In genomic region chr19:6204866-6205723, GRCh38 we compare ENCODE assay signal across 17 cellular contexts.
A peak's percentile ranks its signal among the peaks of the same experiment; 100 is the strongest.
DNase-seq lines count a peak whose midpoint lies in the region; ATAC-seq and TF ChIP-seq lines count a peak whose summit lies in the region.
"Had no signal": no experiment of that assay in that cellular context is flagged by ENCODE, and none has a peak within 500 bp of the region (broad histone marks: within the 10 kb centered on the region; RNA-seq: fewer than 3 reads in every experiment).

No MANE protein-coding gene starts in this region.

- H3K9me2 ChIP-seq in OCI-LY7 (ENCODE audit: insufficient read depth, low read length): no peaks in the 10 kb centered on the region

- H3K27ac Mint-ChIP-seq in neural progenitor cell: peak overlapping the region; percentile 36

- H3K27ac ChIP-seq in OCI-LY7 (ENCODE audit: low read depth, low read length, poor library complexity, severe bottlenecking) (peak overlapping the region; percentile 93), neural progenitor cell (no peak overlapping the region), suprapubic skin (peak overlapping the region; percentile 4)

- no peak overlapping the region for H3K4me3 Mint-ChIP-seq in neural progenitor cell

- no peaks in the 10 kb centered on the region for H4K20me1 ChIP-seq in OCI-LY7 (ENCODE audit: insufficient read depth, low read length)
- no peaks in the 10 kb centered on the region for H4K20me1 ChIP-seq in neural progenitor cell (ENCODE audit: low read depth)

- peaks cover 38% of the 10 kb centered on the region for H3K4me1 ChIP-seq in OCI-LY7 (ENCODE audit: insufficient read depth, low read length, poor library complexity, severe bottlenecking)
- no peaks in the 10 kb centered on the region for H3K4me1 ChIP-seq in neural progenitor cell
- peaks cover 7% of the 10 kb centered on the region for H3K4me1 ChIP-seq in suprapubic skin
- H3K4me1 ChIP-seq: HAP-1 had no signal

- H3K27me3 Mint-ChIP-seq in neural progenitor cell (ENCODE audit: insufficient read depth, low read depth): peaks cover 5% of the 10 kb centered on the region

- H3K36me3 ChIP-seq in OCI-LY7 (ENCODE audit: insufficient read depth, low read length): no peaks in the 10 kb centered on the region
- no peaks in the 10 kb centered on the region for H3K36me3 ChIP-seq in neural progenitor cell
- H3K36me3 ChIP-seq in suprapubic skin: no peaks in the 10 kb centered on the region
- H3K36me3 ChIP-seq: HAP-1 had no signal

- TF ChIP-seq POLR2A in suprapubic skin (IDR thresholded peaks at IDR 0.05): no peak

- TF ChIP-seq CTCF in OCI-LY7 (conservative IDR thresholded peaks at IDR 0.05; ENCODE audit: low read length) (no peak), neural progenitor cell (IDR thresholded peaks at IDR 0.05) (no peak), suprapubic skin (IDR thresholded peaks at IDR 0.05) (no peak)

- no peak for TF ChIP-seq EP300 in suprapubic skin (IDR thresholded peaks at IDR 0.05)

- peaks cover 1% of the 10 kb centered on the region for H3F3A ChIP-seq in neural progenitor cell (ENCODE audit: low read depth)

- no TSS peak for BruUV-seq in OCI-LY7 (replicated peaks; lab: Mats Ljungman, UMichigan)

- H3K9me3 ChIP-seq in OCI-LY7 (ENCODE audit: low read length) (no peaks in the 10 kb centered on the region), neural progenitor cell (ENCODE audit: low read depth) (no peaks in the 10 kb centered on the region), suprapubic skin (no peaks in the 10 kb centered on the region)
- H3K9me3 ChIP-seq: HAP-1 had no signal

- no peak overlapping the region for H2AFZ ChIP-seq in OCI-LY7 (ENCODE audit: low read length)
- no peak overlapping the region for H2AFZ ChIP-seq in neural progenitor cell (replicated peaks)

- H3K36me3 Mint-ChIP-seq in neural progenitor cell: no peaks in the 10 kb centered on the region

- no peaks in the 10 kb centered on the region for H3K79me2 ChIP-seq in OCI-LY7 (ENCODE audit: insufficient read depth, low read depth, low read length)
- H3K79me2 ChIP-seq in neural progenitor cell (ENCODE audit: low read depth): no peaks in the 10 kb centered on the region

- no peak for ATAC-seq in GM21526 (IDR thresholded peaks at IDR 0.05; ENCODE audit: low FRiP score, unreplicated experiment)

- H3K9ac ChIP-seq in neural progenitor cell: no peak overlapping the region

- POLR2A ChIA-PET in OCI-LY7 (lab: Charles Lee): interaction anchor here (0.6 to 0.7 kb wide), 2 partner anchors 15 to 644 kb away, joined by 3 to 9 read pairs; no protein-coding TSS in a partner anchor

- no peaks in the 10 kb centered on the region for H3K27me3 ChIP-seq in neural progenitor cell
- no peaks in the 10 kb centered on the region for H3K27me3 ChIP-seq in suprapubic skin

- CTCF ChIA-PET in OCI-LY7 (lab: Charles Lee; ENCODE audit: unreplicated experiment): no interaction called here

- intact Hi-C loops in OCI-LY7 (cut with micrococcal nuclease; ENCODE audit: unreplicated experiment): no loop called here

- WGBS in suprapubic skin: 80% methylated on average over 19 of the region's 19 CpGs

- H3K9me3 Mint-ChIP-seq in neural progenitor cell: no peaks in the 10 kb centered on the region

- DNase-seq in OCI-LY7 (ENCODE audit: low spot score) (no peak), hepatic stellate cell (ENCODE audit: low spot score) (peak; percentile 2), neural progenitor cell (ENCODE audit: low spot score) (no peak), suprapubic skin (ENCODE audit: low spot score in 2 of 2) (no peak), midbrain (lab: John Stamatoyannopoulos, UW) (no peak), iPS-NIHi11 (ENCODE audit: low spot score) (no peak)
- DNase-seq: AML-193, COR-L47, DMS 273 treated with DMSO at 0.1 percent for 48 hours, GDM1, NCI-H1105, NCI-H1694, NCI-H2081 treated with DMSO at 0.1 percent for 48 hours, OCI-M1, Right ventricle myocardium superior had no signal

- no peak overlapping the region for H3K4me3 ChIP-seq in OCI-LY7 (ENCODE audit: low read depth, low read length, poor library complexity, severe bottlenecking)
- no peak overlapping the region for H3K4me3 ChIP-seq in neural progenitor cell
- H3K4me3 ChIP-seq in suprapubic skin: no peak overlapping the region
- H3K4me3 ChIP-seq: HAP-1 had no signal

- peaks cover 12% of the 10 kb centered on the region for H3K4me1 Mint-ChIP-seq in neural progenitor cell

- H3K4me2 ChIP-seq in OCI-LY7 (ENCODE audit: low read length): no peak overlapping the region
- H3K4me2 ChIP-seq in neural progenitor cell: no peak overlapping the region
